ENCODE assay signal across 1 cellular context in genomic region chr4:119728692-119729593, GRCh38.
A peak's percentile ranks its signal among the peaks of the same experiment; 100 is the strongest.
TF ChIP-seq lines count a peak whose summit lies in the region.

No MANE protein-coding gene starts in this region.

TF ChIP-seq in HEK293, 187 proteins besides CTCF, POLR2A, EP300 and RAD21 (continued from another document):
- TF ChIP-seq PRDM2 (tag by site-specific recombination; IDR thresholded peaks at IDR 0.05; ENCODE audit: borderline replicate concordance) (no peak), EGR2 (tag by site-specific recombination; IDR thresholded peaks at IDR 0.05; ENCODE audit: low read depth) (no peak), INSM2 (tag by site-specific recombination; IDR thresholded peaks at IDR 0.05) (no peak), KLF16 (tag by site-specific recombination; IDR thresholded peaks at IDR 0.05) (no peak), BCL6B (tag by site-specific recombination; IDR thresholded peaks at IDR 0.05) (peak; percentile 54; the same call in 1 of the 2 replicates), SP3 (tag by site-specific recombination; IDR thresholded peaks at IDR 0.05) (0 out of 2 replicates have a peak, but pooled peaks have one; percentile 9), ZNF670 (tag by site-specific recombination; IDR thresholded peaks at IDR 0.05; ENCODE audit: low read depth) (no peak), SP7 (tag by site-specific recombination; IDR thresholded peaks at IDR 0.05) (peak; percentile 87), ZBTB20 (tag by site-specific recombination; IDR thresholded peaks at IDR 0.05) (no peak), MZF1 (tag by site-specific recombination; IDR thresholded peaks at IDR 0.05; ENCODE audit: borderline replicate concordance) (peak; percentile 93), ZNF626 (tag by site-specific recombination; IDR thresholded peaks at IDR 0.05) (no peak), ZNF19 (tag by site-specific recombination; IDR thresholded peaks at IDR 0.05; ENCODE audit: low read depth) (no peak), ZNF433 (tag by site-specific recombination; IDR thresholded peaks at IDR 0.05; ENCODE audit: low read depth) (no peak), ZNF549 (tag by site-specific recombination; IDR thresholded peaks at IDR 0.05) (no peak), ZNF629 (tag by site-specific recombination; IDR thresholded peaks at IDR 0.05) (peak; percentile 69), OSR2 (tag by site-specific recombination; IDR thresholded peaks at IDR 0.05) (peak; percentile 69)
